21 cellular contexts compared by ENCODE assay signal in genomic region chr1:98422821-98423220, GRCh38.
DNase-seq lines count a peak whose midpoint lies in the region; ATAC-seq, FAIRE-seq and TF ChIP-seq lines count a peak whose summit lies in the region.
"Had no signal": no experiment of that assay in that cellular context is flagged by ENCODE, and none has a peak within 500 bp of the region (broad histone marks: within the 10 kb centered on the region; RNA-seq: fewer than 3 reads in every experiment).

No MANE protein-coding gene starts in this region.

- no peak overlapping the region for H3K4me3 ChIP-seq in endothelial cell of umbilical vein (replicated peaks in 1 of 3; ENCODE audit: insufficient read depth in 1 of 3, low read depth in 1 of 3, low read length in 3 of 3)
- H3K4me3 ChIP-seq: SJSA1 had no signal

- ATAC-seq in GM18907 (IDR thresholded peaks at IDR 0.05; ENCODE audit: unreplicated experiment): no peak
- ATAC-seq: PC-3 had no signal

- no peaks in the 10 kb centered on the region for H3K9me3 ChIP-seq in endothelial cell of umbilical vein (replicated peaks; ENCODE audit: control insufficient read depth, insufficient read depth, low read length)
- H3K9me3 ChIP-seq: SJSA1 had no signal

- H3K79me2 ChIP-seq in endothelial cell of umbilical vein (ENCODE audit: control insufficient read depth, insufficient read depth, low read length): no peaks in the 10 kb centered on the region

- no peak overlapping the region for H3K27ac ChIP-seq in endothelial cell of umbilical vein (ENCODE audit: insufficient read depth, low read depth, low read length)
- H3K27ac ChIP-seq: KMS-11, SJSA1 had no signal

- CTCF ChIA-PET in endothelial cell of umbilical vein (lab: Charles Lee): interaction anchor here (0.7 to 1.4 kb wide), 2 partner anchors 9 to 46 kb away, joined by 3 to 4 read pairs; no protein-coding TSS in a partner anchor

- no peaks in the 10 kb centered on the region for H4K20me1 ChIP-seq in endothelial cell of umbilical vein (replicated peaks; ENCODE audit: control insufficient read depth, extremely low read depth, insufficient read depth, low read length)

- dilution Hi-C loops in endothelial cell of umbilical vein (cut with MboI; ENCODE audit: extremely low pct_ligation_motif_present, low sequenced_read_pairs): no loop called here

- no peaks in the 10 kb centered on the region for H3K36me3 ChIP-seq in endothelial cell of umbilical vein (ENCODE audit: control insufficient read depth in 2 of 2, extremely low read depth in 1 of 2, insufficient read depth in 2 of 2, low read length in 2 of 2)
- H3K36me3 ChIP-seq: SJSA1 had no signal

- no TSS peak for BruUV-seq in endothelial cell of umbilical vein (replicated peaks; lab: Mats Ljungman, UMichigan)

- H3K9me1 ChIP-seq in endothelial cell of umbilical vein (replicated peaks; ENCODE audit: control insufficient read depth, extremely low read depth, insufficient read depth, low read length): no peaks in the 10 kb centered on the region

- H3K4me1 ChIP-seq in endothelial cell of umbilical vein (ENCODE audit: control insufficient read depth, extremely low read depth, insufficient read depth, low read length): peaks cover 11% of the 10 kb centered on the region

- TF ChIP-seq CTCF in endothelial cell of umbilical vein (IDR thresholded peaks at IDR 0.05; ENCODE audit: extremely low read depth in 1 of 2, insufficient read depth in 1 of 2, low read depth in 1 of 2, low read length in 2 of 2): no peak

- DNase-seq in DMS53 treated with DMSO at 0.1 percent for 48 hours (lab: John Stamatoyannopoulos, UW; ENCODE audit: unreplicated experiment): peak; percentile 22
- peak; percentile 75 for DNase-seq in RPMI7951 (ENCODE audit: low read depth)
- no peak for DNase-seq in endothelial cell of umbilical vein (ENCODE audit: low read depth, low spot score)
- DNase-seq in stimulated activated naive CD4-positive, alpha-beta T cell (lab: John Stamatoyannopoulos, UW): no peak
- no peak for DNase-seq in activated CD4-positive, alpha-beta T cell treated with anti-CD3 and anti-CD28 coated beads, Interleukin-2, amount 50 U/mL, for 48 hours
- DNase-seq in SIG-M5 treated with dmso at 0.1 percent for 504 hours (lab: John Stamatoyannopoulos, UW; ENCODE audit: unreplicated experiment): no peak
- DNase-seq: C1 segment of cervical spinal cord, COR-L47, HFFc6, NCI-H1048, NCI-H1436 treated with DMSO at 0.1 percent for 48 hours, NCI-H2029 treated with DMSO at 0.1 percent for 48 hours, NCI-H2171 treated with DMSO at 0.1 percent for 48 hours, NCI-H446 treated with DMSO at 0.1 percent for 48 hours, NCI-H748 treated with DMSO at 0.1 percent for 48 hours, PC-3 had no signal

- H3K4me2 ChIP-seq in endothelial cell of umbilical vein (ENCODE audit: insufficient read depth, low read length): no peak overlapping the region
- H3K4me2 ChIP-seq: KMS-11 had no signal

- no peak for TF ChIP-seq POLR2A in endothelial cell of umbilical vein (IDR thresholded peaks at IDR 0.05; ENCODE audit: low read depth, low read length)

- POLR2A ChIA-PET in endothelial cell of umbilical vein (lab: Charles Lee): no interaction called here

- no peak overlapping the region for H2AFZ ChIP-seq in endothelial cell of umbilical vein (ENCODE audit: low read depth, low read length)

- no peaks in the 10 kb centered on the region for H3K27me3 ChIP-seq in endothelial cell of umbilical vein (ENCODE audit: control insufficient read depth in 2 of 2, insufficient read depth in 2 of 2, low read length in 2 of 2)
- H3K27me3 ChIP-seq: SJSA1 had no signal

- no peak overlapping the region for H3K9ac ChIP-seq in endothelial cell of umbilical vein (replicated peaks; ENCODE audit: extremely low read depth, insufficient read depth, low read length)
- H3K9ac ChIP-seq: KMS-11 had no signal

- intact Hi-C loops in endothelial cell of umbilical vein (cut with micrococcal nuclease): no loop called here

- no peak for FAIRE-seq in endothelial cell of umbilical vein (lab: Jason Lieb, UNC)
- FAIRE-seq: GM12892, H1 had no signal

TF ChIP-seq in endothelial cell of umbilical vein, 7 proteins besides CTCF, POLR2A, EP300 and RAD21:
- TF ChIP-seq FOS (IDR thresholded peaks at IDR 0.05; ENCODE audit: borderline replicate concordance, insufficient read depth, low read length) (no peak), EZH2 (IDR thresholded peaks at IDR 0.05; ENCODE audit: borderline replicate concordance, low read depth, low read length, severe bottlenecking) (no peak), MYC (IDR thresholded peaks at IDR 0.05; ENCODE audit: low read depth, low read length) (no peak), JUN (IDR thresholded peaks at IDR 0.05; ENCODE audit: borderline replicate concordance, insufficient read depth, insufficient read length, low read depth) (peak; percentile 9), POLR2AphosphoS5 (IDR thresholded peaks at IDR 0.05; ENCODE audit: insufficient read depth, low read depth, low read length) (no peak)
TF ChIP-seq in endothelial cell of umbilical vein: peak in this region for 1.

Comparison
In these comparisons a context has a peak if more than half of its experiments do, and no peak if none do; other contexts are left out.
1. DNase-seq: peak in DMS53 treated with DMSO at 0.1 percent for 48 hours (single experiment) and RPMI7951 (single experiment); none in endothelial cell of umbilical vein (single experiment), stimulated activated naive CD4-positive, alpha-beta T cell (0 of 6), activated CD4-positive, alpha-beta T cell treated with anti-CD3 and anti-CD28 coated beads, Interleukin-2, amount 50 U/mL, for 48 hours (0 of 2) and SIG-M5 treated with dmso at 0.1 percent for 504 hours (single experiment).